In the genomic region with DNA sequence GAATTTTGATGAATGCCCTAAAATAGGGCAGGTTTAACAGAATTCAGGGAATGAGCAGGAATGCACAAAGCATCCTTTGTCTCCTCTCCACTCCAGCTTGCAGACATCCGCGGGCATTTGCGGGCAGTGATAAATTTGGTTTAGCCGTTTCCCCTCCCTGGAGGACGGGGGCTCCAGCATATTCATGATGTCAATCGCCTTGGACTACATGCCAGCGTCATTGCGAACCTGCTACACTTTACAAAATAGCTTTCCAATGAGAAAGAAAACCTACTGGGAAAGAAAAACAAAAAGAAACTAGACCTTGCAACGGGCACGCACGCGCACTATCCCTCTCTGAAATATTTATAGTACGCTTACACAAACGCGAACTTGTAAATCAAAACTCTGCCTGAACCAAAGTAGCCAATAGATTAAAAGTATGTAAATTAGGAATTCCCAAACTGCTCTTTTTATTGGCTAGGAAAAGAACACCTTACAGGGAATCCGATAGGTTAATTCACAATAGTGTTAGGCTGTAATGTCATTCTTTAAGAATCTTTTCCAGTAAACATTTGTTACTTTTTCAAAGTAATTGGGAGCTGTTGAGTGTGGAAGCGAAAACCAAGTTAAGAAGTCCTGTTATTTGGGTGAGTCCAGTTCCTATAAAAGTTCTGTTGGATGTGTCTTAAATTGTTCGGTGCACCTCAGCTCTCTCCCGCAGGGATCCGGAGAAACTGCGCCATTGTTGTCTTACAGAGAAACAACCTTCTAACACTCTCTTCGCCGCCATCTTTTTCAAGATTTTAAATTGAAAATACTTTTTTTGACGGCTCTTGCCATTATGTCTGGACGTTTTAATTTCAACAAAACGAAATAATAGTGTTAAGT, we compare ENCODE assay signal across 9 cellular contexts.
DNase-seq lines count a peak whose midpoint lies in the region; ATAC-seq and TF ChIP-seq lines count a peak whose summit lies in the region.
"Had no signal": no experiment of that assay in that cellular context is flagged by ENCODE, and none has a peak within 500 bp of the region (broad histone marks: within the 10 kb centered on the region; RNA-seq: fewer than 3 reads in every experiment).

No MANE protein-coding gene starts in this region.

- H3K27ac Mint-ChIP-seq in activated CD8-positive, alpha-beta memory T cell treated with anti-CD3 and anti-CD28 coated beads, Interleukin-2, amount 10 ng/mL, durations not matched to agents 7 days and 5 days, result no peak overlapping the region

- no peak overlapping the region for H3K4me3 Mint-ChIP-seq in activated CD8-positive, alpha-beta memory T cell treated with anti-CD3 and anti-CD28 coated beads, Interleukin-2, amount 10 ng/mL, durations not matched to agents 7 days and 5 days

- TF ChIP-seq CTCF in AG04450 (IDR thresholded peaks at IDR 0.05; ENCODE audit: low read depth, low read length) (no peak), tibial artery (IDR thresholded peaks at IDR 0.05) (no peak)

- H3K27ac ChIP-seq in AG04450 (ENCODE audit: low read depth, low read length) (peak overlapping the region; percentile 89), mucosa of rectum (ENCODE audit: low read depth in 2 of 2, low read length in 2 of 2) (peak overlapping the region; percentile 82), tibial artery (peak overlapping the region; percentile 83)
- H3K27ac ChIP-seq: HL-60 had no signal

- H3K27me3 Mint-ChIP-seq in activated CD8-positive, alpha-beta memory T cell treated with anti-CD3 and anti-CD28 coated beads, Interleukin-2, amount 10 ng/mL, durations not matched to agents 7 days and 5 days, result no peaks in the 10 kb centered on the region

- no peaks in the 10 kb centered on the region for H3K9me3 Mint-ChIP-seq in activated CD8-positive, alpha-beta memory T cell treated with anti-CD3 and anti-CD28 coated beads, Interleukin-2, amount 10 ng/mL, durations not matched to agents 7 days and 5 days (ENCODE audit: low read depth)

- intact Hi-C loops in tibial artery (cut with DNase I; ENCODE audit: low total_unique reads), result no loop called here

- peak; percentile 74 for TF ChIP-seq POLR2A in erythroblast (IDR thresholded peaks at IDR 0.05; ENCODE audit: low read length)

- H3K27me3 ChIP-seq in AG04450 (ENCODE audit: control insufficient read depth, insufficient read depth, low read length) (no peaks in the 10 kb centered on the region), mucosa of rectum (ENCODE audit: control insufficient read depth in 2 of 2, insufficient read depth in 2 of 2, low read length in 2 of 2) (no peaks in the 10 kb centered on the region), tibial artery (peaks cover 3 to 10% of the 10 kb centered on the region in 2 donors)

- no peaks in the 10 kb centered on the region for H3K4me1 ChIP-seq in mucosa of rectum (ENCODE audit: control insufficient read depth in 2 of 2, insufficient read depth in 2 of 2, low read length in 2 of 2)
- peaks cover 0 to 5% (median 2%) of the 10 kb centered on the region in 4 donors for H3K4me1 ChIP-seq in tibial artery

- H3K36me3 ChIP-seq in mucosa of rectum (ENCODE audit: control insufficient read depth in 2 of 2, insufficient read depth in 2 of 2, low read length in 2 of 2), result peaks cover 0 to 6% of the 10 kb centered on the region in 2 donors
- peaks cover 0 to 8% (median 0%) of the 10 kb centered on the region in 3 donors for H3K36me3 ChIP-seq in tibial artery

- DNase-seq in AG04450 (ENCODE audit: low read depth, low spot score) (peak; percentile 89), NCI-H460 (ENCODE audit: extremely low read depth, low read depth) (peak; percentile 90), erythroblast (lab: John Stamatoyannopoulos, UW) (peak; percentile 91), tibial artery (peak in 1 of 2 donors; percentile 82)
- peak; percentile 78 for DNase-seq in activated CD8-positive, alpha-beta memory T cell treated with anti-CD3 and anti-CD28 coated beads, Interleukin-2, amount 10 ng/mL, durations not matched to agents 7 days and 5 days

- peak overlapping the region; percentile 54 to 68 for H3K9ac ChIP-seq in mucosa of rectum (ENCODE audit: low read depth in 1 of 2, low read length in 2 of 2)

- peak overlapping the region; percentile 73 for H3K4me3 ChIP-seq in AG04450 (ENCODE audit: low read depth, low read length)
- H3K4me3 ChIP-seq in mucosa of rectum (ENCODE audit: low read length in 2 of 2), result peak overlapping the region; percentile 71 to 88
- peak overlapping the region; percentile 49 to 58 for H3K4me3 ChIP-seq in tibial artery

- peaks cover 31% of the 10 kb centered on the region for H3K4me1 Mint-ChIP-seq in activated CD8-positive, alpha-beta memory T cell treated with anti-CD3 and anti-CD28 coated beads, Interleukin-2, amount 10 ng/mL, durations not matched to agents 7 days and 5 days

- CTCF ChIA-PET in AG04450 (lab: Charles Lee), result interaction anchor here (1.2 to 2.7 kb wide), 2 partner anchors 50 to 371 kb away, joined by 3 to 10 read pairs; no protein-coding TSS in a partner anchor
- CTCF ChIA-PET in activated CD8-positive, alpha-beta memory T cell treated with anti-CD3 and anti-CD28 coated beads, Interleukin-2, amount 10 ng/mL, durations not matched to agents 7 days and 5 days (lab: Charles Lee), result interaction anchor here (0.8 to 3.0 kb wide), 7 partner anchors 9 to 65 kb away, joined by 3 to 15 read pairs (median 4); a partner anchor contains a TSS

- H3K36me3 Mint-ChIP-seq in activated CD8-positive, alpha-beta memory T cell treated with anti-CD3 and anti-CD28 coated beads, Interleukin-2, amount 10 ng/mL, durations not matched to agents 7 days and 5 days, result peaks cover 5% of the 10 kb centered on the region

- ATAC-seq in GM18861 (IDR thresholded peaks at IDR 0.05; ENCODE audit: unreplicated experiment) (peak; percentile 66), HG03108 (IDR thresholded peaks at IDR 0.05; ENCODE audit: unreplicated experiment) (peak; percentile 53)
- peak; percentile 84 for ATAC-seq in activated CD8-positive, alpha-beta memory T cell treated with anti-CD3 and anti-CD28 coated beads, Interleukin-2, amount 10 ng/mL, durations not matched to agents 7 days and 5 days

- POLR2A ChIA-PET in AG04450 (lab: Yijun Ruan, JAX), result interaction anchor here (0.7 to 3.7 kb wide), 11 partner anchors 9 to 1601 kb away, joined by 3 to 40 read pairs (median 7); a partner anchor contains a TSS

- H3K9me3 ChIP-seq in AG04450 (ENCODE audit: control insufficient read depth, insufficient read depth, low read length), result peaks cover 4% of the 10 kb centered on the region; the same call in 1 of the 2 replicates
- peaks cover 0 to 2% of the 10 kb centered on the region in 2 donors for H3K9me3 ChIP-seq in mucosa of rectum (ENCODE audit: control insufficient read depth in 2 of 2, low read length in 2 of 2)
- peaks cover 0 to 5% (median 0%) of the 10 kb centered on the region in 3 donors for H3K9me3 ChIP-seq in tibial artery
